In the genomic region with DNA sequence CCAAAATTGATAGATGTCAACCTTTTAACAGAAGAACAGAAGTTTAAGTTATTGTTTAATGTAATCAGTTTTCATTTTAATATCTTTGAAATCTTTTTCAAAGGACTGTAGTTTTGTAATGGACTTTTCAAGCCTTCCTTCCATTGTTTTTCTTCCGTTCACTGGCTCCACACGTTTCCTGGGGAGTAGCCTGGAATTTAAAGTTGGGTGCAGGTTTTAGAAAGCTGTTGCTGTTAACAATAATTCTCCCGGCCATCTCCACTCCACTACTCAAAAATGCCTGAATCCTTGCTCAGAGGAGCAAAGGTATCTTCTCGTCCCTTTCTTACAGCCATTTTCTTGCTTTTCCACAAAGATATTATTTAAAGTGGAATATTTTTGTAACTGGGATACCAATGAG, we compare ENCODE assay signal across 20 cellular contexts. TPM values are rescaled to one million over a fixed set of nuclear protein-coding genes. Genes with fewer than 3 reads are reported as not detected.
DNase-seq lines count a peak whose midpoint lies in the region; ATAC-seq, FAIRE-seq and TF ChIP-seq lines count a peak whose summit lies in the region.
"Had no signal": no experiment of that assay in that cellular context is flagged by ENCODE, and none has a peak within 500 bp of the region (broad histone marks: within the 10 kb centered on the region; RNA-seq: fewer than 3 reads in every experiment).

No MANE protein-coding gene starts in this region.

- TF ChIP-seq CTCF in heart left ventricle (IDR thresholded peaks at IDR 0.05) (no peak), chondrocyte (IDR thresholded peaks at IDR 0.05) (no peak), endothelial cell of umbilical vein (IDR thresholded peaks at IDR 0.05; ENCODE audit: extremely low read depth in 1 of 2, insufficient read depth in 1 of 2, low read depth in 1 of 2, low read length in 2 of 2) (no peak), nephron (IDR thresholded peaks at IDR 0.05; ENCODE audit: unreplicated experiment in 3 of 3) (no peak)

- BruUV-seq in endothelial cell of umbilical vein (replicated peaks; lab: Mats Ljungman, UMichigan) = no TSS peak

- H3K27ac Mint-ChIP-seq in chondrocyte (ENCODE audit: unreplicated experiment) (peak overlapping the region; percentile 37), nephron (peak overlapping the region in 2 of 3 experiments; percentile 2 to 41)
- H3K27ac Mint-ChIP-seq: CD4-positive, alpha-beta memory T cell; GM23338 had no signal

- TF ChIP-seq POLR2A in heart left ventricle (IDR thresholded peaks at IDR 0.05) (no peak), endothelial cell of umbilical vein (IDR thresholded peaks at IDR 0.05; ENCODE audit: low read depth, low read length) (no peak)

- peak overlapping the region; percentile 89 for H3K4me2 ChIP-seq in endothelial cell of umbilical vein (ENCODE audit: insufficient read depth, low read length)
- H3K4me2 ChIP-seq: A549, GM23338 had no signal

- peak overlapping the region; percentile 63 for H2AFZ ChIP-seq in endothelial cell of umbilical vein (ENCODE audit: low read depth, low read length)
- H2AFZ ChIP-seq: GM23338 had no signal

- no peaks in the 10 kb centered on the region for H4K20me1 ChIP-seq in endothelial cell of umbilical vein (replicated peaks; ENCODE audit: control insufficient read depth, extremely low read depth, insufficient read depth, low read length)

- H3K27ac ChIP-seq in heart left ventricle (peak overlapping the region in 10 of 12 donors; percentile 17 to 76 (median 68)), endothelial cell of umbilical vein (ENCODE audit: insufficient read depth, low read depth, low read length) (peak overlapping the region; percentile 65)
- H3K27ac ChIP-seq: 22Rv1, A549, C4-2B had no signal

- dilution Hi-C loops in endothelial cell of umbilical vein (cut with MboI; ENCODE audit: extremely low pct_ligation_motif_present, low sequenced_read_pairs) = no loop called here

- H3K4me1 Mint-ChIP-seq in chondrocyte (ENCODE audit: low read depth) = peaks cover 6% of the 10 kb centered on the region
- peaks cover 5% of the 10 kb centered on the region for H3K4me1 Mint-ChIP-seq in nephron
- H3K4me1 Mint-ChIP-seq: GM23338 had no signal

- no peaks in the 10 kb centered on the region for H3K36me3 Mint-ChIP-seq in chondrocyte (ENCODE audit: low read depth)
- H3K36me3 Mint-ChIP-seq in nephron (ENCODE audit: low read depth) = no peaks in the 10 kb centered on the region

- POLR2A ChIA-PET in endothelial cell of umbilical vein (lab: Charles Lee) = no interaction called here

- H3K4me3 Mint-ChIP-seq in chondrocyte (ENCODE audit: unreplicated experiment) = no peak overlapping the region
- H3K4me3 Mint-ChIP-seq in nephron = no peak overlapping the region
- H3K4me3 Mint-ChIP-seq: CD4-positive, alpha-beta memory T cell; GM23338 had no signal

- intact Hi-C loops in heart left ventricle (cut with DNase I) (loop anchor here in 6 of 10 donors (2.0 to 10.0 kb wide), 4 partner anchors 78 to 462 kb away; a partner anchor contains a TSS), left ventricle myocardium superior (cut with micrococcal nuclease) (no loop called here), endothelial cell of umbilical vein (cut with micrococcal nuclease) (loop anchor here (2.0 kb wide), 1 partner anchor 32 kb away; no protein-coding TSS in a partner anchor)

- H3K9me3 Mint-ChIP-seq in chondrocyte (ENCODE audit: low read depth) (no peaks in the 10 kb centered on the region), nephron (no peaks in the 10 kb centered on the region)
- H3K9me3 Mint-ChIP-seq: GM23338 had no signal

- peaks cover 0 to 17% (median 0%) of the 10 kb centered on the region in 9 donors for H3K36me3 ChIP-seq in heart left ventricle
- H3K36me3 ChIP-seq in endothelial cell of umbilical vein (ENCODE audit: control insufficient read depth in 2 of 2, extremely low read depth in 1 of 2, insufficient read depth in 2 of 2, low read length in 2 of 2) = no peaks in the 10 kb centered on the region

- H3K27me3 ChIP-seq in heart left ventricle (no peaks in the 10 kb centered on the region), endothelial cell of umbilical vein (ENCODE audit: control insufficient read depth in 2 of 2, insufficient read depth in 2 of 2, low read length in 2 of 2) (no peaks in the 10 kb centered on the region)

- DNase-seq in heart left ventricle (no peak), left ventricle myocardium superior (no peak), chondrocyte (ENCODE audit: low spot score) (no peak), endothelial cell of umbilical vein (ENCODE audit: low read depth, low spot score) (peak; percentile 53), hypothalamus (lab: John Stamatoyannopoulos, UW) (no peak), NCI-H2107 treated with DMSO at 0.1 percent for 48 hours (lab: John Stamatoyannopoulos, UW; ENCODE audit: unreplicated experiment) (no peak), SW480 (ENCODE audit: low spot score) (no peak)
- DNase-seq: AML-193; CD4-positive, alpha-beta memory T cell; DMS153; DMS79 treated with DMSO at 0.1 percent for 48 hours; GF-D8; HCEC 1CT had no signal

- H3K4me3 ChIP-seq in heart left ventricle (no peak overlapping the region), endothelial cell of umbilical vein (replicated peaks in 1 of 3; ENCODE audit: insufficient read depth in 1 of 3, low read depth in 1 of 3, low read length in 3 of 3) (peak overlapping the region in 1 of 3 experiments; percentile 41)
- H3K4me3 ChIP-seq: A549, GM23338 had no signal

- H3K9me3 ChIP-seq in heart left ventricle (no peaks in the 10 kb centered on the region), endothelial cell of umbilical vein (replicated peaks; ENCODE audit: control insufficient read depth, insufficient read depth, low read length) (no peaks in the 10 kb centered on the region)
- H3K9me3 ChIP-seq: A549 had no signal

- no peaks in the 10 kb centered on the region for H3K27me3 Mint-ChIP-seq in chondrocyte (ENCODE audit: low read depth)
- no peaks in the 10 kb centered on the region for H3K27me3 Mint-ChIP-seq in nephron (ENCODE audit: low read depth)

- CTCF ChIA-PET in endothelial cell of umbilical vein (lab: Charles Lee) = interaction anchor here (0.9 to 1.9 kb wide), 5 partner anchors 8 to 439 kb away, joined by 3 to 12 read pairs (median 3); a partner anchor contains a TSS

- ATAC-seq in heart left ventricle (no peak), left ventricle myocardium superior (no peak)
- ATAC-seq: A549, GM23338 had no signal

- no peaks in the 10 kb centered on the region for H3K79me2 ChIP-seq in endothelial cell of umbilical vein (ENCODE audit: control insufficient read depth, insufficient read depth, low read length)

- 57 to 63% (median 58%) methylated on average over 4 of the region's 4 CpGs for WGBS in heart left ventricle, 4 donors

- no peaks in the 10 kb centered on the region for H3K9me1 ChIP-seq in endothelial cell of umbilical vein (replicated peaks; ENCODE audit: control insufficient read depth, extremely low read depth, insufficient read depth, low read length)

- H3K4me1 ChIP-seq in heart left ventricle (peaks cover 0 to 18% (median 4%) of the 10 kb centered on the region in 12 donors), endothelial cell of umbilical vein (ENCODE audit: control insufficient read depth, extremely low read depth, insufficient read depth, low read length) (peaks cover 14% of the 10 kb centered on the region)

- peak; percentile 12 for FAIRE-seq in endothelial cell of umbilical vein (lab: Jason Lieb, UNC)
- FAIRE-seq: A549, H54, HTR-8/SVneo had no signal

- peak overlapping the region; percentile 50 for H3K9ac ChIP-seq in endothelial cell of umbilical vein (replicated peaks; ENCODE audit: extremely low read depth, insufficient read depth, low read length)

TF ChIP-seq in endothelial cell of umbilical vein, 7 proteins besides CTCF, POLR2A, EP300 and RAD21:
- TF ChIP-seq GATA2 (IDR thresholded peaks at IDR 0.05; ENCODE audit: insufficient read depth, insufficient read length, low read depth, low read length) = no peak
- TF ChIP-seq POLR2AphosphoS5 (IDR thresholded peaks at IDR 0.05; ENCODE audit: insufficient read depth, low read depth, low read length) = no peak
- TF ChIP-seq, protein P1, sequence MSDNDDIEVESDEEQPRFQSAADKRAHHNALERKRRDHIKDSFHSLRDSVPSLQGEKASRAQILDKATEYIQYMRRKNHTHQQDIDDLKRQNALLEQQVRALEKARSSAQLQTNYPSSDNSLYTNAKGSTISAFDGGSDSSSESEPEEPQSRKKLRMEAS (IDR thresholded peaks at IDR 0.05; ENCODE audit: insufficient read depth, insufficient read length) = no peak
- TF ChIP-seq MYC (IDR thresholded peaks at IDR 0.05; ENCODE audit: low read depth, low read length) = no peak
- TF ChIP-seq EZH2 (IDR thresholded peaks at IDR 0.05; ENCODE audit: borderline replicate concordance, low read depth, low read length, severe bottlenecking) = no peak
- TF ChIP-seq JUN (IDR thresholded peaks at IDR 0.05; ENCODE audit: borderline replicate concordance, insufficient read depth, insufficient read length, low read depth) = no peak
- no peak for TF ChIP-seq FOS (IDR thresholded peaks at IDR 0.05; ENCODE audit: borderline replicate concordance, insufficient read depth, low read length)

RNA-seq across cellular contexts. Expression of a gene that starts 4.7 kb away (rescaled TPM):
- total RNA-seq in heart left ventricle = 10 to 100 TPM; 24.9 to 45.1 (median 39.5) TPM
- polyA plus RNA-seq in heart left ventricle = 10 to 100 TPM; 23.9 to 26.1 TPM
- 40.1 TPM for total RNA-seq in left ventricle myocardium superior
- total RNA-seq in chondrocyte = 19.2 to 20.7 TPM (median 20.6 TPM) in 3 replicates
- total RNA-seq in endothelial cell of umbilical vein = 22.1 and 24.2 TPM in 2 replicates
- polyA plus RNA-seq in endothelial cell of umbilical vein = 11.1 and 12.9 TPM in 2 replicates
- polyA plus RNA-seq in endothelial cell of umbilical vein (2011; cell fraction: cytosol; rRNA removed) = 18.0 and 23.7 TPM in 2 replicates
- 16.6 and 19.3 TPM in 2 replicates for polyA plus RNA-seq in endothelial cell of umbilical vein (2011; cell fraction: nucleus; rRNA removed)
- 13.7 and 15.5 TPM in 2 replicates for polyA plus RNA-seq in endothelial cell of umbilical vein (2012)
- 15.0 and 18.4 TPM in 2 replicates for polyA minus RNA-seq in endothelial cell of umbilical vein
- polyA minus RNA-seq in endothelial cell of umbilical vein (2011; cell fraction: cytosol; rRNA and poly(A)+ RNA removed) = 17.8 TPM
- 17.6 and 24.2 TPM in 2 replicates for polyA minus RNA-seq in endothelial cell of umbilical vein (2011; cell fraction: nucleus; rRNA and poly(A)+ RNA removed)

RNA-seq across cellular contexts. Expression of a gene that starts 51.1 kb away (rescaled TPM):
- 10 to 100 TPM; 11.0 to 43.2 (median 16.3) TPM for total RNA-seq in heart left ventricle
- 1 to 10 TPM; 3.1 to 7.2 TPM for polyA plus RNA-seq in heart left ventricle
- 12.3 TPM for total RNA-seq in left ventricle myocardium superior
- total RNA-seq in chondrocyte = 64.1 to 65.3 TPM (median 65.0 TPM) in 3 replicates
- total RNA-seq in endothelial cell of umbilical vein = 40.8 and 43.2 TPM in 2 replicates
- polyA plus RNA-seq in endothelial cell of umbilical vein = 10.9 and 12.0 TPM in 2 replicates
- 7.2 and 8.5 TPM in 2 replicates for polyA plus RNA-seq in endothelial cell of umbilical vein (2011; cell fraction: cytosol; rRNA removed)
- 9.0 and 10.3 TPM in 2 replicates for polyA plus RNA-seq in endothelial cell of umbilical vein (2011; cell fraction: nucleus; rRNA removed)
- polyA plus RNA-seq in endothelial cell of umbilical vein (2012) = 11.4 and 11.9 TPM in 2 replicates
- polyA minus RNA-seq in endothelial cell of umbilical vein = 18.0 and 20.2 TPM in 2 replicates
- 34.2 TPM for polyA minus RNA-seq in endothelial cell of umbilical vein (2011; cell fraction: cytosol; rRNA and poly(A)+ RNA removed)
- 15.6 and 27.4 TPM in 2 replicates for polyA minus RNA-seq in endothelial cell of umbilical vein (2011; cell fraction: nucleus; rRNA and poly(A)+ RNA removed)
